ENCODE assay signal across 1 cellular context in genomic region chr6:4775591-4776492, GRCh38.
TF ChIP-seq lines count a peak whose summit lies in the region.

CDYL (plus strand) TSS chr6:4776404; CDS start chr6:4776784, 380 bp downstream.

TF ChIP-seq in GM12878, 131 proteins besides CTCF, POLR2A, EP300 and RAD21 (continued from another document and continues in another):
- TF ChIP-seq BCLAF1 (IDR thresholded peaks at IDR 0.05) (no peak), LARP7 (IDR thresholded peaks at IDR 0.05) (peak; percentile 95), ZNF622 (IDR thresholded peaks at IDR 0.05) (no peak), BACH1 (IDR thresholded peaks at IDR 0.05; ENCODE audit: borderline replicate concordance) (peak; percentile 49; the same call in 1 of the 2 replicates), NFXL1 (IDR thresholded peaks at IDR 0.05; ENCODE audit: borderline replicate concordance) (peak; percentile 91; the same call in 1 of the 2 replicates), ZNF384 (IDR thresholded peaks at IDR 0.05; ENCODE audit: borderline replicate concordance, low read depth, low read length) (no peak), CBX3 (IDR thresholded peaks at IDR 0.05; ENCODE audit: borderline replicate concordance, low read depth) (no peak), SMC3 (IDR thresholded peaks at IDR 0.05; ENCODE audit: borderline replicate concordance, low read length) (no peak), CUX1 (IDR thresholded peaks at IDR 0.05; ENCODE audit: insufficient replicate concordance, low read depth, low read length) (no peak), SKIL (IDR thresholded peaks at IDR 0.05; ENCODE audit: low read depth, poor library complexity, severe bottlenecking) (no peak), TARDBP (IDR thresholded peaks at IDR 0.05; ENCODE audit: borderline replicate concordance) (no peak), MXI1 (IDR thresholded peaks at IDR 0.05; ENCODE audit: low read depth, low read length) (no peak), NKRF (conservative IDR thresholded peaks at IDR 0.05) (peak; percentile 46), IKZF1 (conservative IDR thresholded peaks at IDR 0.05) (peak; percentile 100), SREBF1 (IDR thresholded peaks at IDR 0.05; ENCODE audit: low read length) (no peak), ZSCAN29 (IDR thresholded peaks at IDR 0.05) (peak; percentile 82; the same call in 1 of the 2 replicates), TAF1 (IDR thresholded peaks at IDR 0.05; ENCODE audit: borderline replicate concordance, low read depth, low read length) (peak; percentile 70; the same call in 1 of the 2 replicates), PAX5 (IDR thresholded peaks at IDR 0.05; ENCODE audit: borderline replicate concordance, low read depth, low read length) (no peak), JUND (IDR thresholded peaks at IDR 0.05; ENCODE audit: low read depth, low read length) (no peak), BHLHE40 (IDR thresholded peaks at IDR 0.05; ENCODE audit: borderline replicate concordance in 1 of 2, low read depth in 2 of 2, low read length in 1 of 2) (peak in 1 of 2 experiments; percentile 56; a peak in 2 of 4 replicates), TCF12 (IDR thresholded peaks at IDR 0.05; ENCODE audit: low read depth, low read length) (no peak), PAX8 (IDR thresholded peaks at IDR 0.05) (no peak), ZNF24 (IDR thresholded peaks at IDR 0.05) (0 out of 2 replicates have a peak, but pooled peaks have one; percentile 12), SRF (IDR thresholded peaks at IDR 0.05; ENCODE audit: low read depth in 2 of 2, low read length in 2 of 2) (no peak), KDM1A (IDR thresholded peaks at IDR 0.05; ENCODE audit: borderline replicate concordance) (no peak), ZNF207 (IDR thresholded peaks at IDR 0.05; ENCODE audit: borderline replicate concordance) (0 out of 2 replicates have a peak, but pooled peaks have one; percentile 39), IRF5 (IDR thresholded peaks at IDR 0.05; ENCODE audit: borderline replicate concordance) (no peak), SIN3A (IDR thresholded peaks at IDR 0.05; ENCODE audit: low read depth, low read length) (0 out of 2 replicates have a peak, but pooled peaks have one; percentile 23), YY1 (IDR thresholded peaks at IDR 0.05; ENCODE audit: low read depth, low read length) (peak; percentile 63), RB1 (IDR thresholded peaks at IDR 0.05; ENCODE audit: borderline replicate concordance) (no peak; the same call in 1 of the 2 replicates), CHD1 (IDR thresholded peaks at IDR 0.05; ENCODE audit: low read depth, low read length) (no peak), RUNX3 (IDR thresholded peaks at IDR 0.05; ENCODE audit: low read length) (peak; percentile 24; the same call in 1 of the 2 replicates), HDGF (IDR thresholded peaks at IDR 0.05) (no peak), MLLT1 (IDR thresholded peaks at IDR 0.05) (no peak), EGR1 (IDR thresholded peaks at IDR 0.05; ENCODE audit: borderline replicate concordance in 1 of 2, low read depth in 2 of 2, low read length in 2 of 2) (peak in 1 of 2 experiments; percentile 70; a peak in 2 of 3 replicates), BCL11A (IDR thresholded peaks at IDR 0.05; ENCODE audit: low read depth, low read length) (no peak), DPF2 (IDR thresholded peaks at IDR 0.05) (peak; percentile 86), RELB (IDR thresholded peaks at IDR 0.05; ENCODE audit: low read depth) (no peak), EED (IDR thresholded peaks at IDR 0.05; ENCODE audit: low read depth) (peak; percentile 61), PRDM15 (CRISPR knock-in tag; IDR thresholded peaks at IDR 0.05) (no peak), GATAD2B (conservative IDR thresholded peaks at IDR 0.05; ENCODE audit: low read depth) (peak; percentile 50; the same call in 1 of the 2 replicates), NRF1 (conservative IDR thresholded peaks at IDR 0.05; ENCODE audit: low read depth, low read length) (peak; percentile 34)
